In genomic region chr7:127322351-127322750, GRCh38 we compare ENCODE assay signal across 19 cellular contexts.
A peak's percentile ranks its signal among the peaks of the same experiment; 100 is the strongest.
DNase-seq lines count a peak whose midpoint lies in the region; TF ChIP-seq lines count a peak whose summit lies in the region.
"Had no signal": no experiment of that assay in that cellular context is flagged by ENCODE, and none has a peak within 500 bp of the region (broad histone marks: within the 10 kb centered on the region; RNA-seq: fewer than 3 reads in every experiment).

No MANE protein-coding gene starts in this region.

- no peaks in the 10 kb centered on the region for H3K27me3 Mint-ChIP-seq in neural progenitor cell (ENCODE audit: insufficient read depth, low read depth)

- H2BK5ac ChIP-seq in mesendoderm (ENCODE audit: low read length), result no peak overlapping the region

- no peak overlapping the region for H3K4me3 Mint-ChIP-seq in neural progenitor cell
- H3K4me3 Mint-ChIP-seq: dendritic cell treated with granulocyte-macrophage colony-stimulating factor and Interleukin-4, amounts not matched to agents 40 ng/mL and 50 ng/mL, for 4 days had no signal

- TF ChIP-seq CTCF in neural progenitor cell (IDR thresholded peaks at IDR 0.05), result no peak

- H2AFZ ChIP-seq in neural progenitor cell (replicated peaks), result peak overlapping the region; percentile 74

- no peak overlapping the region for H2AK5ac ChIP-seq in mesendoderm (ENCODE audit: low read length)

- no peak overlapping the region for H3K4ac ChIP-seq in mesendoderm (ENCODE audit: low read depth, low read length)

- no peak overlapping the region for H3K18ac ChIP-seq in mesendoderm (ENCODE audit: low read length)

- H3K4me1 Mint-ChIP-seq in neural progenitor cell, result peaks cover 2% of the 10 kb centered on the region

- no peak overlapping the region for H2BK120ac ChIP-seq in mesendoderm (ENCODE audit: low read depth, low read length)

- H3K9ac ChIP-seq in neural progenitor cell, result no peak overlapping the region
- no peak overlapping the region for H3K9ac ChIP-seq in mesendoderm (ENCODE audit: low read length)
- H3K9ac ChIP-seq: KMS-11 had no signal

- H3K4me1 ChIP-seq in neural progenitor cell (peaks cover 4% of the 10 kb centered on the region), mesendoderm (ENCODE audit: control insufficient read depth, low read depth, low read length) (no peaks in the 10 kb centered on the region)
- H3K4me1 ChIP-seq: breast epithelium, stomach, tibial nerve had no signal

- H4K5ac ChIP-seq in mesendoderm (ENCODE audit: low read length), result no peak overlapping the region

- H3K79me2 ChIP-seq in neural progenitor cell (ENCODE audit: low read depth) (no peaks in the 10 kb centered on the region), mesendoderm (ENCODE audit: control insufficient read depth, insufficient read depth, low read length) (no peaks in the 10 kb centered on the region)

- no peaks in the 10 kb centered on the region for H3K79me1 ChIP-seq in mesendoderm (ENCODE audit: low read length)

- no peaks in the 10 kb centered on the region for H3F3A ChIP-seq in neural progenitor cell (ENCODE audit: low read depth)

- H3K9me3 ChIP-seq in neural progenitor cell (ENCODE audit: low read depth), result no peaks in the 10 kb centered on the region
- H3K9me3 ChIP-seq: breast epithelium, stomach, tibial nerve had no signal

- no peaks in the 10 kb centered on the region for H4K20me1 ChIP-seq in neural progenitor cell (ENCODE audit: low read depth)

- no peaks in the 10 kb centered on the region for H3K36me3 Mint-ChIP-seq in neural progenitor cell

- H3K27ac ChIP-seq in neural progenitor cell (no peak overlapping the region), mesendoderm (ENCODE audit: low read depth, low read length) (no peak overlapping the region)
- H3K27ac ChIP-seq: breast epithelium, KMS-11, stomach, tibial nerve had no signal

- peak; percentile 2 for DNase-seq in stimulated activated CD4-positive, alpha-beta T cell treated with anti-CD3 and anti-CD28 coated beads, Interleukin-15, amount 100 ng/mL, for 24 hours
- no peak for DNase-seq in stimulated activated CD4-positive, alpha-beta T cell treated with anti-CD3 and anti-CD28 coated beads, Interleukin-4, amount 100 ng/mL, for 4 hours
- DNase-seq in SW480 (ENCODE audit: low spot score) (peak; percentile 43), neural progenitor cell (ENCODE audit: low spot score) (no peak), NCI-H510A treated with DMSO at 0.1 percent for 48 hours (lab: John Stamatoyannopoulos, UW) (no peak), mesendoderm (no peak)
- DNase-seq in activated effector memory CD4-positive, alpha-beta T cell treated with Interleukin-2 at 50 U/mL for 16 hours, result peak; percentile 16
- DNase-seq: DMS79; kidney glomerular epithelial cell; NCI-H187; NCI-H82; OCI-M1; stimulated activated CD4-positive, alpha-beta T cell treated with anti-CD3 and anti-CD28 coated beads, Interleukin-4, amount 100 ng/mL, for 24 hours; stomach had no signal

- peaks cover 27% of the 10 kb centered on the region for H3K27me3 ChIP-seq in neural progenitor cell
- H3K27me3 ChIP-seq in mesendoderm (ENCODE audit: insufficient read depth, low read length, poor library complexity), result no peaks in the 10 kb centered on the region
- H3K27me3 ChIP-seq: breast epithelium, stomach, tibial nerve had no signal

- no peak overlapping the region for H3K4me3 ChIP-seq in neural progenitor cell
- H3K4me3 ChIP-seq in mesendoderm (ENCODE audit: low read length), result no peak overlapping the region
- H3K4me3 ChIP-seq: breast epithelium, smooth muscle cell, stomach, tibial nerve had no signal

- WGBS in mesendoderm (ENCODE audit: extremely low coverage, insufficient coverage, low lambda C conversion rate), result no CpG with 5 or more reads among the region's 5 CpGs

- H4K8ac ChIP-seq in mesendoderm (ENCODE audit: low read depth, low read length), result no peak overlapping the region

- H3K27ac Mint-ChIP-seq in neural progenitor cell, result no peak overlapping the region
- H3K27ac Mint-ChIP-seq: dendritic cell treated with granulocyte-macrophage colony-stimulating factor and Interleukin-4, amounts not matched to agents 40 ng/mL and 50 ng/mL, for 4 days had no signal

- H3K4me2 ChIP-seq in neural progenitor cell, result no peak overlapping the region
- H3K4me2 ChIP-seq in mesendoderm (ENCODE audit: low read length), result no peak overlapping the region
- H3K4me2 ChIP-seq: KMS-11, smooth muscle cell had no signal

- no peak overlapping the region for H2BK15ac ChIP-seq in mesendoderm (replicated peaks; ENCODE audit: low read depth)

- H3K56ac ChIP-seq in mesendoderm (ENCODE audit: low read length), result no peak overlapping the region

- H3K36me3 ChIP-seq in neural progenitor cell (no peaks in the 10 kb centered on the region), mesendoderm (ENCODE audit: control insufficient read depth, insufficient read depth, low read length) (no peaks in the 10 kb centered on the region)
- H3K36me3 ChIP-seq: breast epithelium, stomach, tibial nerve had no signal

- no peak overlapping the region for H3K23ac ChIP-seq in mesendoderm (ENCODE audit: low read length)

- no peaks in the 10 kb centered on the region for H3K9me3 Mint-ChIP-seq in neural progenitor cell
- H3K9me3 Mint-ChIP-seq: dendritic cell treated with granulocyte-macrophage colony-stimulating factor and Interleukin-4, amounts not matched to agents 40 ng/mL and 50 ng/mL, for 4 days had no signal

Comparison
In these comparisons a context has a peak if more than half of its experiments do, and no peak if none do; other contexts are left out.
1. DNase-seq: peak in stimulated activated CD4-positive, alpha-beta T cell treated with anti-CD3 and anti-CD28 coated beads, Interleukin-15, amount 100 ng/mL, for 24 hours (single experiment), SW480 (single experiment) and activated effector memory CD4-positive, alpha-beta T cell treated with Interleukin-2 at 50 U/mL for 16 hours (single experiment); none in stimulated activated CD4-positive, alpha-beta T cell treated with anti-CD3 and anti-CD28 coated beads, Interleukin-4, amount 100 ng/mL, for 4 hours (0 of 2), neural progenitor cell (single experiment), NCI-H510A treated with DMSO at 0.1 percent for 48 hours (single experiment) and mesendoderm (single experiment).